Comparison of ENCODE assay signal across 24 cellular contexts in genomic region chr4:119480331-119480730, GRCh38.
DNase-seq lines count a peak whose midpoint lies in the region; ATAC-seq, FAIRE-seq and TF ChIP-seq lines count a peak whose summit lies in the region.
"Had no signal": no experiment of that assay in that cellular context is flagged by ENCODE, and none has a peak within 500 bp of the region (broad histone marks: within the 10 kb centered on the region; RNA-seq: fewer than 3 reads in every experiment).

No MANE protein-coding gene starts in this region.

- TF ChIP-seq RAD21 in SK-N-SH (IDR thresholded peaks at IDR 0.05; ENCODE audit: low read length), result no peak

- H3K79me2 ChIP-seq in SK-N-SH (ENCODE audit: insufficient read depth), result no peaks in the 10 kb centered on the region
- H3K79me2 ChIP-seq in astrocyte (ENCODE audit: insufficient read depth, low read length), result no peaks in the 10 kb centered on the region

- H3K9me3 ChIP-seq in SK-N-SH (peaks cover 12% of the 10 kb centered on the region; the same call in 1 of the 2 replicates), astrocyte (ENCODE audit: insufficient read depth, low read depth, low read length) (no peaks in the 10 kb centered on the region), subcutaneous abdominal adipose tissue (ENCODE audit: control insufficient read depth in 5 of 5, low read length in 5 of 5) (no peaks in the 10 kb centered on the region), thyroid gland (no peaks in the 10 kb centered on the region)
- H3K9me3 ChIP-seq: BLaER1, HAP-1 had no signal

- no peaks in the 10 kb centered on the region for H3K9me2 ChIP-seq in SK-N-SH

- POLR2A ChIA-PET in SK-N-SH (lab: Yijun Ruan, JAX), result no interaction called here

- peaks cover 41 to 54% of the 10 kb centered on the region in 2 experiments for H3K36me3 ChIP-seq in SK-N-SH (replicated peaks in 1 of 2; ENCODE audit: control insufficient read depth in 1 of 2, insufficient read depth in 2 of 2, low read length in 1 of 2)
- peaks cover 12% of the 10 kb centered on the region for H3K36me3 ChIP-seq in astrocyte (ENCODE audit: insufficient read depth, low read length)
- peaks cover 17 to 32% (median 26%) of the 10 kb centered on the region in 5 donors for H3K36me3 ChIP-seq in subcutaneous abdominal adipose tissue (ENCODE audit: control insufficient read depth in 5 of 5, insufficient read depth in 5 of 5, low read length in 5 of 5)
- no peaks in the 10 kb centered on the region for H3K36me3 ChIP-seq in thyroid gland

- FAIRE-seq in astrocyte (lab: Jason Lieb, UNC), result peak; percentile 37
- FAIRE-seq: A204.1, GM12878, GM18507, H54 had no signal

- peaks cover 1% of the 10 kb centered on the region for H3K4me1 Mint-ChIP-seq in astrocyte (ENCODE audit: low read depth, unreplicated experiment)
- H3K4me1 Mint-ChIP-seq in activated naive CD8-positive, alpha-beta T cell treated with anti-CD3 and anti-CD28 coated beads, Interleukin-2, amount 50 U/mL, for 24 hours, result no peaks in the 10 kb centered on the region
- H3K4me1 Mint-ChIP-seq: B cell; CD4-positive, CD25-positive, alpha-beta regulatory T cell had no signal

- WGBS in SK-N-SH (ENCODE audit: low lambda C conversion rate), result 91% methylated on average over 1 of the region's 1 CpG
- 86 to 95% methylated on average over 1 of the region's 1 CpG for WGBS in thyroid gland, 2 donors

- CTCF ChIA-PET in SK-N-SH (lab: Yijun Ruan, JAX), result interaction anchor here (1.5 kb wide), 1 partner anchor 10 kb away, joined by 3 read pairs; no protein-coding TSS in a partner anchor

- H3K27ac ChIP-seq in SK-N-SH (ENCODE audit: low read depth in 2 of 2, low read length in 1 of 2) (no peak overlapping the region), astrocyte (ENCODE audit: low read depth, low read length) (no peak overlapping the region), subcutaneous abdominal adipose tissue (ENCODE audit: low read depth, low read length) (peak overlapping the region; percentile 63), thyroid gland (no peak overlapping the region)
- H3K27ac ChIP-seq: 22Rv1, BLaER1, C4-2B had no signal

- peaks cover 16% of the 10 kb centered on the region for H3K9me3 Mint-ChIP-seq in astrocyte (ENCODE audit: unreplicated experiment)
- peaks cover 23% of the 10 kb centered on the region for H3K9me3 Mint-ChIP-seq in activated naive CD8-positive, alpha-beta T cell treated with anti-CD3 and anti-CD28 coated beads, Interleukin-2, amount 50 U/mL, for 24 hours

- H3K4me1 ChIP-seq in SK-N-SH (ENCODE audit: control insufficient read depth in 1 of 2, insufficient read depth in 2 of 2, low read depth in 1 of 2, low read length in 1 of 2) (peaks cover 0 to 4% of the 10 kb centered on the region in 2 experiments; a peak in 2 of 4 replicates), astrocyte (ENCODE audit: insufficient read depth, low read length) (no peaks in the 10 kb centered on the region), subcutaneous abdominal adipose tissue (ENCODE audit: control insufficient read depth in 5 of 5, insufficient read depth in 5 of 5, low read length in 5 of 5) (peaks cover 0 to 21% (median 6%) of the 10 kb centered on the region in 5 donors), thyroid gland (no peaks in the 10 kb centered on the region)
- H3K4me1 ChIP-seq: BLaER1, HAP-1 had no signal

- no peak for TF ChIP-seq EP300 in SK-N-SH (IDR thresholded peaks at IDR 0.05; ENCODE audit: borderline replicate concordance in 1 of 2, low read depth in 1 of 2, low read length in 1 of 2)

- H3K36me3 Mint-ChIP-seq in astrocyte (ENCODE audit: low read depth, unreplicated experiment), result peaks cover 28% of the 10 kb centered on the region
- H3K36me3 Mint-ChIP-seq in activated naive CD8-positive, alpha-beta T cell treated with anti-CD3 and anti-CD28 coated beads, Interleukin-2, amount 50 U/mL, for 24 hours (ENCODE audit: low read depth), result peaks cover 67% of the 10 kb centered on the region

- H3F3A ChIP-seq in SK-N-SH (replicated peaks; ENCODE audit: insufficient read depth), result no peaks in the 10 kb centered on the region

- no peak for DNase-seq in SK-N-SH
- DNase-seq in astrocyte (ENCODE audit: low read depth), result no peak
- DNase-seq in thyroid gland, result no peak
- DNase-seq in activated naive CD8-positive, alpha-beta T cell treated with anti-CD3 and anti-CD28 coated beads, Interleukin-2, amount 50 U/mL, for 24 hours, result no peak
- DNase-seq: Caco-2; CD4-positive, CD25-positive, alpha-beta regulatory T cell; CD8-positive, alpha-beta T cell; DMS 273 treated with DMSO at 0.1 percent for 48 hours; DMS79; EL; GDM1; GOT3; HFFc6 had no signal

- H3K27ac Mint-ChIP-seq in astrocyte (ENCODE audit: unreplicated experiment), result no peak overlapping the region
- no peak overlapping the region for H3K27ac Mint-ChIP-seq in activated naive CD8-positive, alpha-beta T cell treated with anti-CD3 and anti-CD28 coated beads, Interleukin-2, amount 50 U/mL, for 24 hours
- H3K27ac Mint-ChIP-seq: B cell; CD4-positive, CD25-positive, alpha-beta regulatory T cell; CD8-positive, alpha-beta T cell; HFFc6 had no signal

- H2AFZ ChIP-seq in SK-N-SH (ENCODE audit: low read depth) (no peak overlapping the region), astrocyte (ENCODE audit: low read depth, low read length) (no peak overlapping the region)

- H3K4me2 ChIP-seq in SK-N-SH, result no peak overlapping the region
- H3K4me2 ChIP-seq in astrocyte (ENCODE audit: low read length), result no peak overlapping the region
- H3K4me2 ChIP-seq: BLaER1 had no signal

- TF ChIP-seq CTCF in SK-N-SH (IDR thresholded peaks at IDR 0.05) (no peak), astrocyte (IDR thresholded peaks at IDR 0.05; ENCODE audit: insufficient read depth, low read depth, low read length) (no peak), thyroid gland (IDR thresholded peaks at IDR 0.05) (no peak)

- no peaks in the 10 kb centered on the region for H4K20me1 ChIP-seq in SK-N-SH (ENCODE audit: insufficient read depth)
- H4K20me1 ChIP-seq in astrocyte (ENCODE audit: insufficient read depth, low read length), result no peaks in the 10 kb centered on the region
- H4K20me1 ChIP-seq: BLaER1 had no signal

- H3K27me3 ChIP-seq in SK-N-SH (ENCODE audit: insufficient read depth) (no peaks in the 10 kb centered on the region), astrocyte (ENCODE audit: insufficient read depth, low read length) (no peaks in the 10 kb centered on the region), subcutaneous abdominal adipose tissue (ENCODE audit: control insufficient read depth in 5 of 5, insufficient read depth in 4 of 5, low read length in 5 of 5) (no peaks in the 10 kb centered on the region), thyroid gland (no peaks in the 10 kb centered on the region)
- H3K27me3 ChIP-seq: BLaER1 had no signal

- ATAC-seq in SK-N-SH treated with all-trans-retinoic acid at 6 μM for 48 hours, result no peak
- no peak for ATAC-seq in activated naive CD8-positive, alpha-beta T cell treated with anti-CD3 and anti-CD28 coated beads, Interleukin-2, amount 50 U/mL, for 24 hours
- ATAC-seq: CD8-positive, alpha-beta T cell; GM12878 had no signal

- TF ChIP-seq POLR2A in thyroid gland (IDR thresholded peaks at IDR 0.05), result no peak

- H3K9ac ChIP-seq in SK-N-SH (no peak overlapping the region), astrocyte (ENCODE audit: low read length) (no peak overlapping the region), subcutaneous abdominal adipose tissue (ENCODE audit: low read length in 5 of 5) (no peak overlapping the region)
- H3K9ac ChIP-seq: BLaER1 had no signal

- no peaks in the 10 kb centered on the region for H3K27me3 Mint-ChIP-seq in astrocyte (ENCODE audit: low read depth, unreplicated experiment)
- H3K27me3 Mint-ChIP-seq in activated naive CD8-positive, alpha-beta T cell treated with anti-CD3 and anti-CD28 coated beads, Interleukin-2, amount 50 U/mL, for 24 hours, result no peaks in the 10 kb centered on the region
- H3K27me3 Mint-ChIP-seq: B cell; CD4-positive, CD25-positive, alpha-beta regulatory T cell had no signal

- no peak overlapping the region for H3K4me3 Mint-ChIP-seq in astrocyte (ENCODE audit: unreplicated experiment)
- H3K4me3 Mint-ChIP-seq in activated naive CD8-positive, alpha-beta T cell treated with anti-CD3 and anti-CD28 coated beads, Interleukin-2, amount 50 U/mL, for 24 hours, result no peak overlapping the region
- H3K4me3 Mint-ChIP-seq: B cell; CD4-positive, CD25-positive, alpha-beta regulatory T cell; CD8-positive, alpha-beta T cell; HFFc6 had no signal

- intact Hi-C loops in thyroid gland (cut with DNase I), result no loop called here

- H3K4me3 ChIP-seq in SK-N-SH (ENCODE audit: low read depth in 2 of 2, low read length in 1 of 2) (no peak overlapping the region), astrocyte (ENCODE audit: insufficient read depth, low read depth, low read length) (no peak overlapping the region), subcutaneous abdominal adipose tissue (ENCODE audit: low read depth in 1 of 5, low read length in 5 of 5) (no peak overlapping the region), thyroid gland (replicated peaks in 1 of 3) (no peak overlapping the region)
- H3K4me3 ChIP-seq: BLaER1, GM12878, HAP-1 had no signal

TF ChIP-seq in SK-N-SH treated with all-trans-retinoic acid at 6 μM for 48 hours, 23 proteins besides CTCF, POLR2A, EP300 and RAD21 (continues in another document):
- TF ChIP-seq, protein P1, sequence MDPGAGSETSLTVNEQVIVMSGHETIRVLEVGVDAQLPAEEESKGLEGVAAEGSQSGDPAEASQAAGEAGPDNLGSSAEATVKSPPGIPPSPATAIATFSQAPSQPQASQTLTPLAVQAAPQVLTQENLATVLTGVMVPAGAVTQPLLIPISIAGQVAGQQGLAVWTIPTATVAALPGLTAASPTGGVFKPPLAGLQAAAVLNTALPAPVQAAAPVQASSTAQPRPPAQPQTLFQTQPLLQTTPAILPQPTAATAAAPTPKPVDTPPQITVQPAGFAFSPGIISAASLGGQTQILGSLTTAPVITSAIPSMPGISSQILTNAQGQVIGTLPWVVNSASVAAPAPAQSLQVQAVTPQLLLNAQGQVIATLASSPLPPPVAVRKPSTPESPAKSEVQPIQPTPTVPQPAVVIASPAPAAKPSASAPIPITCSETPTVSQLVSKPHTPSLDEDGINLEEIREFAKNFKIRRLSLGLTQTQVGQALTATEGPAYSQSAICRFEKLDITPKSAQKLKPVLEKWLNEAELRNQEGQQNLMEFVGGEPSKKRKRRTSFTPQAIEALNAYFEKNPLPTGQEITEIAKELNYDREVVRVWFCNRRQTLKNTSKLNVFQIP (CRISPR knock-in tag; IDR thresholded peaks at IDR 0.05; ENCODE audit: borderline replicate concordance, low read depth), result no peak

TF ChIP-seq in SK-N-SH, 30 proteins besides CTCF, POLR2A, EP300 and RAD21:
- TF ChIP-seq USF2 (IDR thresholded peaks at IDR 0.05; ENCODE audit: borderline replicate concordance, low read depth, low read length) (no peak), MXI1 (IDR thresholded peaks at IDR 0.05; ENCODE audit: low read depth, low read length) (no peak), FOXM1 (IDR thresholded peaks at IDR 0.05; ENCODE audit: low read depth) (no peak)
